ENCODE assay signal across 1 cellular context in the genomic region with DNA sequence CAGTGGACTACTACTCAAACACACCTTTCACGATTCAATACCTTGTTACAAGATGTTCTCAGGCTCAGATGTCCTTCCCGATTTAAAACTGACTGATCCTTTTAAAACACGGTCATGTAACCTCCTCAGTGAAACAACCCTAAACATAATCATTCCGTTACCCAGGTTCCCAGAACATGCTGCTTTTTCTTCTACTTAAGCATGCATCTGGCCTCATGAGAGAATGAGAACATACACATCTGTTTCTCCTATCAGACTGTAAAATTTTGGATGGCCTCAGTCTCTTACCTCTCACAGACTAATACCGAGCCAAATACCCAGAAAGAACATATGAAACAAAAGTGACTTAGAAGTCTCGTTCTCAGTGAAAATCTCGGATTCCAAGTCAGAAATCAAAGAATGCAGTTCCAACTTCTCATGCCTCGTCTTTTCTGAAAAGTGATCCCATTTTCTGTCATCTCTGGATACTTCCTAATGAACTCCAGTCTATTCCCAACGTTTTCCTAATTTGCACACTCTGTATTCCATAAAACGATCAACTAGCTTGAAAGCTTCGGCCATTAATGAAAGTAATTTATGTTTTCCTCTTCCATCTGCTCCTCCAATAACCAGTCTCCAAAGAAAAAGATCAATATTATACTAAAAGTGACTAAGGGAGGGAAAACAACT.
A peak's percentile ranks its signal among the peaks of the same experiment; 100 is the strongest.
TF ChIP-seq lines count a peak whose summit lies in the region.

No MANE protein-coding gene starts in this region.

TF ChIP-seq in HepG2, 621 proteins besides CTCF, POLR2A, EP300 and RAD21 (continues in another document):
- TF ChIP-seq KDM4B (CRISPR knock-in tag; IDR thresholded peaks at IDR 0.05), result no peak
- no peak for TF ChIP-seq STAG1 (CRISPR knock-in tag; IDR thresholded peaks at IDR 0.05)
- TF ChIP-seq NPAS2 (CRISPR knock-in tag; IDR thresholded peaks at IDR 0.05; ENCODE audit: borderline replicate concordance), result 0 out of 2 replicates have a peak, but pooled peaks have one; percentile 55
- TF ChIP-seq MIER3 (CRISPR knock-in tag; IDR thresholded peaks at IDR 0.05; ENCODE audit: borderline replicate concordance), result no peak
- TF ChIP-seq TEAD3 (CRISPR knock-in tag; optimal IDR thresholded peaks at IDR 0.05; ENCODE audit: borderline replicate concordance), result no peak
- no peak for TF ChIP-seq ATF7-NPFF (CRISPR knock-in tag; IDR thresholded peaks at IDR 0.05; ENCODE audit: low read depth)
- TF ChIP-seq ZNF589 (CRISPR knock-in tag; conservative IDR thresholded peaks at IDR 0.05), result no peak
- TF ChIP-seq, protein P1, sequence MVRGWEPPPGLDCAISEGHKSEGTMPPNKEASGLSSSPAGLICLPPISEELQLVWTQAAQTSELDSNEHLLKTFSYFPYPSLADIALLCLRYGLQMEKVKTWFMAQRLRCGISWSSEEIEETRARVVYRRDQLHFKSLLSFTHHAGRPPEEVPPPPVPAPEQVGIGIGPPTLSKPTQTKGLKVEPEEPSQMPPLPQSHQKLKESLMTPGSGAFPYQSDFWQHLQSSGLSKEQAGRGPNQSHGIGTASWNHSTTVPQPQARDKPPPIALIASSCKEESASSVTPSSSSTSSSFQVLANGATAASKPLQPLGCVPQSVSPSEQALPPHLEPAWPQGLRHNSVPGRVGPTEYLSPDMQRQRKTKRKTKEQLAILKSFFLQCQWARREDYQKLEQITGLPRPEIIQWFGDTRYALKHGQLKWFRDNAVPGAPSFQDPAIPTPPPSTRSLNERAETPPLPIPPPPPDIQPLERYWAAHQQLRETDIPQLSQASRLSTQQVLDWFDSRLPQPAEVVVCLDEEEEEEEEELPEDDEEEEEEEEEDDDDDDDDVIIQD (CRISPR knock-in tag; IDR thresholded peaks at IDR 0.05; ENCODE audit: low read depth), result no peak
- TF ChIP-seq ZNF570 (CRISPR knock-in tag; IDR thresholded peaks at IDR 0.05; ENCODE audit: borderline replicate concordance), result no peak
- peak; percentile 68; the same call in 1 of the 2 replicates for TF ChIP-seq ZNF615 (CRISPR knock-in tag; IDR thresholded peaks at IDR 0.05; ENCODE audit: borderline replicate concordance)
- 0 out of 2 replicates have a peak, but pooled peaks have one; percentile 45 for TF ChIP-seq MAF1 (CRISPR knock-in tag; IDR thresholded peaks at IDR 0.05; ENCODE audit: borderline replicate concordance)
- no peak for TF ChIP-seq DNMT1 (CRISPR knock-in tag; IDR thresholded peaks at IDR 0.05)
- no peak for TF ChIP-seq HNRNPL (IDR thresholded peaks at IDR 0.05; ENCODE audit: low read depth, low read length)
- TF ChIP-seq ZBTB14 (CRISPR knock-in tag; IDR thresholded peaks at IDR 0.05), result no peak
- no peak for TF ChIP-seq NR3C1 (CRISPR knock-in tag; IDR thresholded peaks at IDR 0.05)
- no peak for TF ChIP-seq SETDB1 (CRISPR knock-in tag; IDR thresholded peaks at IDR 0.05; ENCODE audit: borderline replicate concordance)
- TF ChIP-seq SP140L (CRISPR knock-in tag; IDR thresholded peaks at IDR 0.05; ENCODE audit: borderline replicate concordance), result no peak
- TF ChIP-seq, protein P2, sequence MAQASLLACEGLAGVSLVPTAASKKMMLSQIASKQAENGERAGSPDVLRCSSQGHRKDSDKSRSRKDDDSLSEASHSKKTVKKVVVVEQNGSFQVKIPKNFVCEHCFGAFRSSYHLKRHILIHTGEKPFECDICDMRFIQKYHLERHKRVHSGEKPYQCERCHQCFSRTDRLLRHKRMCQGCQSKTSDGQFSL (CRISPR knock-in tag; IDR thresholded peaks at IDR 0.05), result no peak
- TF ChIP-seq, protein P3, sequence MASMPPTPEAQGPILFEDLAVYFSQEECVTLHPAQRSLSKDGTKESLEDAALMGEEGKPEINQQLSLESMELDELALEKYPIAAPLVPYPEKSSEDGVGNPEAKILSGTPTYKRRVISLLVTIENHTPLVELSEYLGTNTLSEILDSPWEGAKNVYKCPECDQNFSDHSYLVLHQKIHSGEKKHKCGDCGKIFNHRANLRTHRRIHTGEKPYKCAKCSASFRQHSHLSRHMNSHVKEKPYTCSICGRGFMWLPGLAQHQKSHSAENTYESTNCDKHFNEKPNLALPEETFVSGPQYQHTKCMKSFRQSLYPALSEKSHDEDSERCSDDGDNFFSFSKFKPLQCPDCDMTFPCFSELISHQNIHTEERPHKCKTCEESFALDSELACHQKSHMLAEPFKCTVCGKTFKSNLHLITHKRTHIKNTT (CRISPR knock-in tag; IDR thresholded peaks at IDR 0.05), result no peak
- TF ChIP-seq ZNF496 (CRISPR knock-in tag; IDR thresholded peaks at IDR 0.05; ENCODE audit: insufficient replicate concordance), result no peak
- no peak for TF ChIP-seq KDM2A (CRISPR knock-in tag; IDR thresholded peaks at IDR 0.05; ENCODE audit: borderline replicate concordance, low read depth)
- TF ChIP-seq, protein P4, sequence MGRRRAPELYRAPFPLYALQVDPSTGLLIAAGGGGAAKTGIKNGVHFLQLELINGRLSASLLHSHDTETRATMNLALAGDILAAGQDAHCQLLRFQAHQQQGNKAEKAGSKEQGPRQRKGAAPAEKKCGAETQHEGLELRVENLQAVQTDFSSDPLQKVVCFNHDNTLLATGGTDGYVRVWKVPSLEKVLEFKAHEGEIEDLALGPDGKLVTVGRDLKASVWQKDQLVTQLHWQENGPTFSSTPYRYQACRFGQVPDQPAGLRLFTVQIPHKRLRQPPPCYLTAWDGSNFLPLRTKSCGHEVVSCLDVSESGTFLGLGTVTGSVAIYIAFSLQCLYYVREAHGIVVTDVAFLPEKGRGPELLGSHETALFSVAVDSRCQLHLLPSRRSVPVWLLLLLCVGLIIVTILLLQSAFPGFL (CRISPR knock-in tag; IDR thresholded peaks at IDR 0.05), result no peak
- TF ChIP-seq, protein P5, sequence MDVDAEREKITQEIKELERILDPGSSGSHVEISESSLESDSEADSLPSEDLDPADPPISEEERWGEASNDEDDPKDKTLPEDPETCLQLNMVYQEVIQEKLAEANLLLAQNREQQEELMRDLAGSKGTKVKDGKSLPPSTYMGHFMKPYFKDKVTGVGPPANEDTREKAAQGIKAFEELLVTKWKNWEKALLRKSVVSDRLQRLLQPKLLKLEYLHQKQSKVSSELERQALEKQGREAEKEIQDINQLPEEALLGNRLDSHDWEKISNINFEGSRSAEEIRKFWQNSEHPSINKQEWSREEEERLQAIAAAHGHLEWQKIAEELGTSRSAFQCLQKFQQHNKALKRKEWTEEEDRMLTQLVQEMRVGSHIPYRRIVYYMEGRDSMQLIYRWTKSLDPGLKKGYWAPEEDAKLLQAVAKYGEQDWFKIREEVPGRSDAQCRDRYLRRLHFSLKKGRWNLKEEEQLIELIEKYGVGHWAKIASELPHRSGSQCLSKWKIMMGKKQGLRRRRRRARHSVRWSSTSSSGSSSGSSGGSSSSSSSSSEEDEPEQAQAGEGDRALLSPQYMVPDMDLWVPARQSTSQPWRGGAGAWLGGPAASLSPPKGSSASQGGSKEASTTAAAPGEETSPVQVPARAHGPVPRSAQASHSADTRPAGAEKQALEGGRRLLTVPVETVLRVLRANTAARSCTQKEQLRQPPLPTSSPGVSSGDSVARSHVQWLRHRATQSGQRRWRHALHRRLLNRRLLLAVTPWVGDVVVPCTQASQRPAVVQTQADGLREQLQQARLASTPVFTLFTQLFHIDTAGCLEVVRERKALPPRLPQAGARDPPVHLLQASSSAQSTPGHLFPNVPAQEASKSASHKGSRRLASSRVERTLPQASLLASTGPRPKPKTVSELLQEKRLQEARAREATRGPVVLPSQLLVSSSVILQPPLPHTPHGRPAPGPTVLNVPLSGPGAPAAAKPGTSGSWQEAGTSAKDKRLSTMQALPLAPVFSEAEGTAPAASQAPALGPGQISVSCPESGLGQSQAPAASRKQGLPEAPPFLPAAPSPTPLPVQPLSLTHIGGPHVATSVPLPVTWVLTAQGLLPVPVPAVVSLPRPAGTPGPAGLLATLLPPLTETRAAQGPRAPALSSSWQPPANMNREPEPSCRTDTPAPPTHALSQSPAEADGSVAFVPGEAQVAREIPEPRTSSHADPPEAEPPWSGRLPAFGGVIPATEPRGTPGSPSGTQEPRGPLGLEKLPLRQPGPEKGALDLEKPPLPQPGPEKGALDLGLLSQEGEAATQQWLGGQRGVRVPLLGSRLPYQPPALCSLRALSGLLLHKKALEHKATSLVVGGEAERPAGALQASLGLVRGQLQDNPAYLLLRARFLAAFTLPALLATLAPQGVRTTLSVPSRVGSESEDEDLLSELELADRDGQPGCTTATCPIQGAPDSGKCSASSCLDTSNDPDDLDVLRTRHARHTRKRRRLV (CRISPR knock-in tag; IDR thresholded peaks at IDR 0.05), result no peak
- TF ChIP-seq MXI1 (IDR thresholded peaks at IDR 0.05; ENCODE audit: borderline replicate concordance, low read depth, low read length), result no peak
- no peak for TF ChIP-seq HMGA1 (CRISPR knock-in tag; conservative IDR thresholded peaks at IDR 0.05)
- TF ChIP-seq MED13 (CRISPR knock-in tag; IDR thresholded peaks at IDR 0.05), result no peak
- no peak for TF ChIP-seq MXD4 (CRISPR knock-in tag; IDR thresholded peaks at IDR 0.05)
- TF ChIP-seq ZBTB4 (CRISPR knock-in tag; IDR thresholded peaks at IDR 0.05; ENCODE audit: borderline replicate concordance), result no peak
- TF ChIP-seq ZNF446 (CRISPR knock-in tag; IDR thresholded peaks at IDR 0.05), result 0 out of 2 replicates have a peak, but pooled peaks have one; percentile 0
- TF ChIP-seq POLR2G (IDR thresholded peaks at IDR 0.05; ENCODE audit: low read depth, low read length), result no peak
- TF ChIP-seq, protein P6, sequence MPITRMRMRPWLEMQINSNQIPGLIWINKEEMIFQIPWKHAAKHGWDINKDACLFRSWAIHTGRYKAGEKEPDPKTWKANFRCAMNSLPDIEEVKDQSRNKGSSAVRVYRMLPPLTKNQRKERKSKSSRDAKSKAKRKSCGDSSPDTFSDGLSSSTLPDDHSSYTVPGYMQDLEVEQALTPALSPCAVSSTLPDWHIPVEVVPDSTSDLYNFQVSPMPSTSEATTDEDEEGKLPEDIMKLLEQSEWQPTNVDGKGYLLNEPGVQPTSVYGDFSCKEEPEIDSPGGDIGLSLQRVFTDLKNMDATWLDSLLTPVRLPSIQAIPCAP (CRISPR knock-in tag; IDR thresholded peaks at IDR 0.05; ENCODE audit: low read depth), result no peak
- TF ChIP-seq TAF1 (CRISPR knock-in tag; IDR thresholded peaks at IDR 0.05), result no peak
- no peak for TF ChIP-seq CC2D1A (CRISPR knock-in tag; IDR thresholded peaks at IDR 0.05)
- TF ChIP-seq ZSCAN20 (CRISPR knock-in tag; IDR thresholded peaks at IDR 0.05; ENCODE audit: borderline replicate concordance), result no peak
- TF ChIP-seq MTERF4 (CRISPR knock-in tag; IDR thresholded peaks at IDR 0.05), result no peak
- 0 out of 2 replicates have a peak, but pooled peaks have one; percentile 48 for TF ChIP-seq ZNF878 (CRISPR knock-in tag; IDR thresholded peaks at IDR 0.05)
- TF ChIP-seq SMAD1 (CRISPR knock-in tag; IDR thresholded peaks at IDR 0.05; ENCODE audit: borderline replicate concordance, low read depth), result no peak
- no peak for TF ChIP-seq ZNF460 (CRISPR knock-in tag; IDR thresholded peaks at IDR 0.05; ENCODE audit: borderline replicate concordance)
- TF ChIP-seq, protein P7, sequence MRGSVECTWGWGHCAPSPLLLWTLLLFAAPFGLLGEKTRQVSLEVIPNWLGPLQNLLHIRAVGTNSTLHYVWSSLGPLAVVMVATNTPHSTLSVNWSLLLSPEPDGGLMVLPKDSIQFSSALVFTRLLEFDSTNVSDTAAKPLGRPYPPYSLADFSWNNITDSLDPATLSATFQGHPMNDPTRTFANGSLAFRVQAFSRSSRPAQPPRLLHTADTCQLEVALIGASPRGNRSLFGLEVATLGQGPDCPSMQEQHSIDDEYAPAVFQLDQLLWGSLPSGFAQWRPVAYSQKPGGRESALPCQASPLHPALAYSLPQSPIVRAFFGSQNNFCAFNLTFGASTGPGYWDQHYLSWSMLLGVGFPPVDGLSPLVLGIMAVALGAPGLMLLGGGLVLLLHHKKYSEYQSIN (CRISPR knock-in tag; IDR thresholded peaks at IDR 0.05; ENCODE audit: borderline replicate concordance), result no peak
- peak; percentile 15 for TF ChIP-seq PHF5A (CRISPR knock-in tag; IDR thresholded peaks at IDR 0.05; ENCODE audit: low read depth, unreplicated experiment)
- no peak for TF ChIP-seq SIN3A (IDR thresholded peaks at IDR 0.05; ENCODE audit: borderline replicate concordance, low read depth, low read length)
- 0 out of 2 replicates have a peak, but pooled peaks have one; percentile 5 for TF ChIP-seq SAP130 (CRISPR knock-in tag; IDR thresholded peaks at IDR 0.05; ENCODE audit: low read depth)
- no peak for TF ChIP-seq ZNF24 (IDR thresholded peaks at IDR 0.05)
- TF ChIP-seq CENPBD1 (CRISPR knock-in tag; IDR thresholded peaks at IDR 0.05; ENCODE audit: borderline replicate concordance, low read depth), result no peak
